1 cellular context compared by ENCODE assay signal in the genomic region with DNA sequence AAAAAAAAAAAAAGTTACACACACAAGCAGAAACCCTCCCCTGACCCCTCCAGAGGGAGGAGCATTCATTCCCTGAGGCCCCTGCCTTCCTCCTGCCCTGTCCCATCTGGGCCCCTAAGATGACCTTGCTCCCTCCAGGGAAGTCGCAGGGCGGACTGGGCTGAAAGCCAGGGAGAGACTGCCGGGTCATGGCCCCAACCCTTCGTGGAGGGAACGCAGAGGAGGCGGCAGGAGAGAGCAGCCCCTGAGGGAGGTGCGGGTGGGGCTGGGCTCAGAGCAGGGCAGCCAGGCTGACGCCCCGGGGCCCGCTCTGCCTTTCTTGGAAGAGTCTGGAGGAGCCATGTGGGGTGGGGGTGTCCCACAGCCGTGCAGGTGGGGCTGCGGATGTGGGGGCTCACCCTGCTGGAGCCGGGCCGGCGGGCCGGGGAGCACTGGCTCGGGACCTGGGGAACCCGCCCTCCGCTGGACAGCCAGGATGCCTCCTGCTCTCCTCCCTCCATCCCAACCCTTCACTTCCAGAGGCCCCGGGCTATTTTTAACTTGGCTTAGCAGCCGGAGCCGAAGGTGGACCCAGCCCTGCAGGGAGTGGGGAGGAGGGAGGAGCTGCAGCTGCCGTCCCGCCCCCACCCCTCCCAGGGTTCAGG.
TF ChIP-seq lines count a peak whose summit lies in the region.

No MANE protein-coding gene starts in this region.

TF ChIP-seq in HEK293, 187 proteins besides CTCF, POLR2A, EP300 and RAD21 (continued from another document and continues in another):
- TF ChIP-seq, protein P1, sequence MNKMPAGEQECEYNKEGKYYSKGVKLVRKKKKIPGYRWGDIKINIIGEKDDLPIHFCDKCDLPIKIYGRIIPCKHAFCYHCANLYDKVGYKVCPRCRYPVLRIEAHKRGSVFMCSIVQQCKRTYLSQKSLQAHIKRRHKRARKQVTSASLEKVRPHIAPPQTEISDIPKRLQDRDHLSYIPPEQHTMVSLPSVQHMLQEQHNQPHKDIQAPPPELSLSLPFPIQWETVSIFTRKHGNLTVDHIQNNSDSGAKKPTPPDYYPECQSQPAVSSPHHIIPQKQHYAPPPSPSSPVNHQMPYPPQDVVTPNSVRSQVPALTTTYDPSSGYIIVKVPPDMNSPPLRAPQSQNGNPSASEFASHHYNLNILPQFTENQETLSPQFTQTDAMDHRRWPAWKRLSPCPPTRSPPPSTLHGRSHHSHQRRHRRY (tag by site-specific recombination; IDR thresholded peaks at IDR 0.05), result no peak
- TF ChIP-seq ZNF837 (tag by site-specific recombination; IDR thresholded peaks at IDR 0.05) (no peak), ZNF292 (tag by site-specific recombination; IDR thresholded peaks at IDR 0.05; ENCODE audit: borderline replicate concordance, low read depth) (no peak), ZSCAN23 (tag by site-specific recombination; IDR thresholded peaks at IDR 0.05) (no peak), ZNF623 (tag by site-specific recombination; IDR thresholded peaks at IDR 0.05) (no peak), ZNF777 (tag by site-specific recombination; IDR thresholded peaks at IDR 0.05; ENCODE audit: borderline replicate concordance) (no peak), HOXA7 (CRISPR knock-in tag; IDR thresholded peaks at IDR 0.05; ENCODE audit: borderline replicate concordance) (no peak), ZNF211 (tag by site-specific recombination; IDR thresholded peaks at IDR 0.05; ENCODE audit: low read depth) (no peak), WT1 (tag by site-specific recombination; IDR thresholded peaks at IDR 0.05) (no peak), KLF7 (tag by site-specific recombination; IDR thresholded peaks at IDR 0.05; ENCODE audit: borderline replicate concordance) (no peak), ZNF37A (tag by site-specific recombination; IDR thresholded peaks at IDR 0.05) (no peak), KLF16 (tag by site-specific recombination; IDR thresholded peaks at IDR 0.05) (no peak), ZNF501 (tag by site-specific recombination; IDR thresholded peaks at IDR 0.05) (no peak), ZNF221 (tag by site-specific recombination; IDR thresholded peaks at IDR 0.05; ENCODE audit: borderline replicate concordance) (no peak), RBAK (tag by site-specific recombination; IDR thresholded peaks at IDR 0.05) (no peak), YY1 (tag by site-specific recombination; IDR thresholded peaks at IDR 0.05) (no peak), ZNF121 (tag by site-specific recombination; IDR thresholded peaks at IDR 0.05) (no peak), ZFP41 (tag by site-specific recombination; IDR thresholded peaks at IDR 0.05; ENCODE audit: borderline replicate concordance) (no peak), ZNF184 (tag by site-specific recombination; IDR thresholded peaks at IDR 0.05) (no peak), KLF9 (tag by site-specific recombination; IDR thresholded peaks at IDR 0.05; ENCODE audit: low read depth) (no peak), REPIN1 (tag by site-specific recombination; IDR thresholded peaks at IDR 0.05; ENCODE audit: low read depth) (no peak), ZNF768 (tag by site-specific recombination; IDR thresholded peaks at IDR 0.05) (no peak), ZNF112 (tag by site-specific recombination; IDR thresholded peaks at IDR 0.05) (no peak), ZNF239 (tag by site-specific recombination; IDR thresholded peaks at IDR 0.05) (no peak), ZNF48 (tag by site-specific recombination; IDR thresholded peaks at IDR 0.05) (no peak), PRDM1 (tag by site-specific recombination; IDR thresholded peaks at IDR 0.05) (no peak), EGR2 (tag by site-specific recombination; IDR thresholded peaks at IDR 0.05; ENCODE audit: low read depth) (0 out of 2 replicates have a peak, but pooled peaks have one; percentile 4), ZNF10 (tag by site-specific recombination; IDR thresholded peaks at IDR 0.05) (no peak), ZNF585B (tag by site-specific recombination; IDR thresholded peaks at IDR 0.05) (no peak), ZNF311 (tag by site-specific recombination; IDR thresholded peaks at IDR 0.05; ENCODE audit: borderline replicate concordance) (no peak), ZNF560 (tag by site-specific recombination; IDR thresholded peaks at IDR 0.05; ENCODE audit: borderline replicate concordance) (no peak), ZNF157 (tag by site-specific recombination; IDR thresholded peaks at IDR 0.05) (no peak), ZNF76 (tag by site-specific recombination; IDR thresholded peaks at IDR 0.05; ENCODE audit: borderline replicate concordance, low read depth) (no peak), ZFP37 (tag by site-specific recombination; IDR thresholded peaks at IDR 0.05) (no peak), ZNF707 (tag by site-specific recombination; IDR thresholded peaks at IDR 0.05) (no peak), ZNF670 (tag by site-specific recombination; IDR thresholded peaks at IDR 0.05; ENCODE audit: low read depth) (no peak), ZNF433 (tag by site-specific recombination; IDR thresholded peaks at IDR 0.05; ENCODE audit: low read depth) (no peak), ZNF223 (tag by site-specific recombination; IDR thresholded peaks at IDR 0.05) (no peak), ZNF169 (tag by site-specific recombination; IDR thresholded peaks at IDR 0.05) (no peak)
- TF ChIP-seq, protein P2, sequence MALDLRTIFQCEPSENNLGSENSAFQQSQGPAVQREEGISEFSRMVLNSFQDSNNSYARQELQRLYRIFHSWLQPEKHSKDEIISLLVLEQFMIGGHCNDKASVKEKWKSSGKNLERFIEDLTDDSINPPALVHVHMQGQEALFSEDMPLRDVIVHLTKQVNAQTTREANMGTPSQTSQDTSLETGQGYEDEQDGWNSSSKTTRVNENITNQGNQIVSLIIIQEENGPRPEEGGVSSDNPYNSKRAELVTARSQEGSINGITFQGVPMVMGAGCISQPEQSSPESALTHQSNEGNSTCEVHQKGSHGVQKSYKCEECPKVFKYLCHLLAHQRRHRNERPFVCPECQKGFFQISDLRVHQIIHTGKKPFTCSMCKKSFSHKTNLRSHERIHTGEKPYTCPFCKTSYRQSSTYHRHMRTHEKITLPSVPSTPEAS (tag by site-specific recombination; IDR thresholded peaks at IDR 0.05), result no peak
- TF ChIP-seq, protein P3, sequence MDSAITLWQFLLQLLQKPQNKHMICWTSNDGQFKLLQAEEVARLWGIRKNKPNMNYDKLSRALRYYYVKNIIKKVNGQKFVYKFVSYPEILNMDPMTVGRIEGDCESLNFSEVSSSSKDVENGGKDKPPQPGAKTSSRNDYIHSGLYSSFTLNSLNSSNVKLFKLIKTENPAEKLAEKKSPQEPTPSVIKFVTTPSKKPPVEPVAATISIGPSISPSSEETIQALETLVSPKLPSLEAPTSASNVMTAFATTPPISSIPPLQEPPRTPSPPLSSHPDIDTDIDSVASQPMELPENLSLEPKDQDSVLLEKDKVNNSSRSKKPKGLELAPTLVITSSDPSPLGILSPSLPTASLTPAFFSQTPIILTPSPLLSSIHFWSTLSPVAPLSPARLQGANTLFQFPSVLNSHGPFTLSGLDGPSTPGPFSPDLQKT (IDR thresholded peaks at IDR 0.05; ENCODE audit: borderline replicate concordance, low read depth, low read length), result no peak
- TF ChIP-seq, protein P4, sequence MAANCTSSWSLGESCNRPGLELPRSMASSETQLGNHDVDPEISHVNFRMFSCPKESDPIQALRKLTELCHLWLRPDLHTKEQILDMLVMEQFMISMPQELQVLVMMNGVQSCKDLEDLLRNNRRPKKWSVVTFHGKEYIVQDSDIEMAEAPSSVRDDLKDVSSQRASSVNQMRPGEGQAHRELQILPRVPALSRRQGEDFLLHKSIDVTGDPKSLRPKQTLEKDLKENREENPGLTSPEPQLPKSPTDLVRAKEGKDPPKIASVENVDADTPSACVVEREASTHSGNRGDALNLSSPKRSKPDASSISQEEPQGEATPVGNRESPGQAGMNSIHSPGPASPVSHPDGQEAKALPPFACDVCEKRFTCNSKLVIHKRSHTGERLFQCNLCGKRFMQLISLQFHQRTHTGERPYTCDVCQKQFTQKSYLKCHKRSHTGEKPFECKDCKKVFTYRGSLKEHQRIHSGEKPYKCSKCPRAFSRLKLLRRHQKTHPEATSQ (tag by site-specific recombination; IDR thresholded peaks at IDR 0.05), result no peak
- TF ChIP-seq, protein P5, sequence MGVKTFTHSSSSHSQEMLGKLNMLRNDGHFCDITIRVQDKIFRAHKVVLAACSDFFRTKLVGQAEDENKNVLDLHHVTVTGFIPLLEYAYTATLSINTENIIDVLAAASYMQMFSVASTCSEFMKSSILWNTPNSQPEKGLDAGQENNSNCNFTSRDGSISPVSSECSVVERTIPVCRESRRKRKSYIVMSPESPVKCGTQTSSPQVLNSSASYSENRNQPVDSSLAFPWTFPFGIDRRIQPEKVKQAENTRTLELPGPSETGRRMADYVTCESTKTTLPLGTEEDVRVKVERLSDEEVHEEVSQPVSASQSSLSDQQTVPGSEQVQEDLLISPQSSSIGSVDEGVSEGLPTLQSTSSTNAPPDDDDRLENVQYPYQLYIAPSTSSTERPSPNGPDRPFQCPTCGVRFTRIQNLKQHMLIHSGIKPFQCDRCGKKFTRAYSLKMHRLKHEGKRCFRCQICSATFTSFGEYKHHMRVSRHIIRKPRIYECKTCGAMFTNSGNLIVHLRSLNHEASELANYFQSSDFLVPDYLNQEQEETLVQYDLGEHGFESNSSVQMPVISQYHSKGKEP (tag by site-specific recombination; IDR thresholded peaks at IDR 0.05), result no peak
- TF ChIP-seq, protein P6, sequence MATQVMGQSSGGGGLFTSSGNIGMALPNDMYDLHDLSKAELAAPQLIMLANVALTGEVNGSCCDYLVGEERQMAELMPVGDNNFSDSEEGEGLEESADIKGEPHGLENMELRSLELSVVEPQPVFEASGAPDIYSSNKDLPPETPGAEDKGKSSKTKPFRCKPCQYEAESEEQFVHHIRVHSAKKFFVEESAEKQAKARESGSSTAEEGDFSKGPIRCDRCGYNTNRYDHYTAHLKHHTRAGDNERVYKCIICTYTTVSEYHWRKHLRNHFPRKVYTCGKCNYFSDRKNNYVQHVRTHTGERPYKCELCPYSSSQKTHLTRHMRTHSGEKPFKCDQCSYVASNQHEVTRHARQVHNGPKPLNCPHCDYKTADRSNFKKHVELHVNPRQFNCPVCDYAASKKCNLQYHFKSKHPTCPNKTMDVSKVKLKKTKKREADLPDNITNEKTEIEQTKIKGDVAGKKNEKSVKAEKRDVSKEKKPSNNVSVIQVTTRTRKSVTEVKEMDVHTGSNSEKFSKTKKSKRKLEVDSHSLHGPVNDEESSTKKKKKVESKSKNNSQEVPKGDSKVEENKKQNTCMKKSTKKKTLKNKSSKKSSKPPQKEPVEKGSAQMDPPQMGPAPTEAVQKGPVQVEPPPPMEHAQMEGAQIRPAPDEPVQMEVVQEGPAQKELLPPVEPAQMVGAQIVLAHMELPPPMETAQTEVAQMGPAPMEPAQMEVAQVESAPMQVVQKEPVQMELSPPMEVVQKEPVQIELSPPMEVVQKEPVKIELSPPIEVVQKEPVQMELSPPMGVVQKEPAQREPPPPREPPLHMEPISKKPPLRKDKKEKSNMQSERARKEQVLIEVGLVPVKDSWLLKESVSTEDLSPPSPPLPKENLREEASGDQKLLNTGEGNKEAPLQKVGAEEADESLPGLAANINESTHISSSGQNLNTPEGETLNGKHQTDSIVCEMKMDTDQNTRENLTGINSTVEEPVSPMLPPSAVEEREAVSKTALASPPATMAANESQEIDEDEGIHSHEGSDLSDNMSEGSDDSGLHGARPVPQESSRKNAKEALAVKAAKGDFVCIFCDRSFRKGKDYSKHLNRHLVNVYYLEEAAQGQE (tag by site-specific recombination; IDR thresholded peaks at IDR 0.05), result peak; percentile 61
- TF ChIP-seq, protein P7, sequence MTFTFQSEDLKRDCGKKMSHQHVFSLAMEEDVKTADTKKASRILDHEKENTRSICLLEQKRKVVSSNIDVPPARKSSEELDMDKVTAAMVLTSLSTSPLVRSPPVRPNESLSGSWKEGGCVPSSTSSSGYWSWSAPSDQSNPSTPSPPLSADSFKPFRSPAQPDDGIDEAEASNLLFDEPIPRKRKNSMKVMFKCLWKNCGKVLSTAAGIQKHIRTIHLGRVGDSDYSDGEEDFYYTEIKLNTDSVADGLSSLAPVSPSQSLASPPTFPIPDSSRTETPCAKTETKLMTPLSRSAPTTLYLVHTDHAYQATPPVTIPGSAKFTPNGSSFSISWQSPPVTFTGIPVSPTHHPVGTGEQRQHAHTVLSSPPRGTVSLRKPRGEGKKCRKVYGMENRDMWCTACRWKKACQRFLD (tag by site-specific recombination; IDR thresholded peaks at IDR 0.05), result no peak
- TF ChIP-seq, protein P8, sequence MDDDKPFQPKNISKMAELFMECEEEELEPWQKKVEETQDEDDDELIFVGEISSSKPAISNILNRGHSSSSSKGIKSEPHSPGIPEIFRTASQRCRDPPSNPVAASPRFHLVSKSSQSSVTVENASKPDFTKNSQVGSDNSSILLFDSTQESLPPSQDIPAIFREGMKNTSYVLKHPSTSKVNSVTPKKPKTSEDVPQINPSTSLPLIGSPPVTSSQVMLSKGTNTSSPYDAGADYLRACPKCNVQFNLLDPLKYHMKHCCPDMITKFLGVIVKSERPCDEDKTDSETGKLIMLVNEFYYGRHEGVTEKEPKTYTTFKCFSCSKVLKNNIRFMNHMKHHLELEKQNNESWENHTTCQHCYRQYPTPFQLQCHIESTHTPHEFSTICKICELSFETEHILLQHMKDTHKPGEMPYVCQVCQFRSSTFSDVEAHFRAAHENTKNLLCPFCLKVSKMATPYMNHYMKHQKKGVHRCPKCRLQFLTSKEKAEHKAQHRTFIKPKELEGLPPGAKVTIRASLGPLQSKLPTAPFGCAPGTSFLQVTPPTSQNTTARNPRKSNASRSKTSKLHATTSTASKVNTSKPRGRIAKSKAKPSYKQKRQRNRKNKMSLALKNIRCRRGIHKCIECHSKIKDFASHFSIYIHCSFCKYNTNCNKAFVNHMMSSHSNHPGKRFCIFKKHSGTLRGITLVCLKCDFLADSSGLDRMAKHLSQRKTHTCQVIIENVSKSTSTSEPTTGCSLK (tag by site-specific recombination; IDR thresholded peaks at IDR 0.05), result no peak
- TF ChIP-seq, protein P9, sequence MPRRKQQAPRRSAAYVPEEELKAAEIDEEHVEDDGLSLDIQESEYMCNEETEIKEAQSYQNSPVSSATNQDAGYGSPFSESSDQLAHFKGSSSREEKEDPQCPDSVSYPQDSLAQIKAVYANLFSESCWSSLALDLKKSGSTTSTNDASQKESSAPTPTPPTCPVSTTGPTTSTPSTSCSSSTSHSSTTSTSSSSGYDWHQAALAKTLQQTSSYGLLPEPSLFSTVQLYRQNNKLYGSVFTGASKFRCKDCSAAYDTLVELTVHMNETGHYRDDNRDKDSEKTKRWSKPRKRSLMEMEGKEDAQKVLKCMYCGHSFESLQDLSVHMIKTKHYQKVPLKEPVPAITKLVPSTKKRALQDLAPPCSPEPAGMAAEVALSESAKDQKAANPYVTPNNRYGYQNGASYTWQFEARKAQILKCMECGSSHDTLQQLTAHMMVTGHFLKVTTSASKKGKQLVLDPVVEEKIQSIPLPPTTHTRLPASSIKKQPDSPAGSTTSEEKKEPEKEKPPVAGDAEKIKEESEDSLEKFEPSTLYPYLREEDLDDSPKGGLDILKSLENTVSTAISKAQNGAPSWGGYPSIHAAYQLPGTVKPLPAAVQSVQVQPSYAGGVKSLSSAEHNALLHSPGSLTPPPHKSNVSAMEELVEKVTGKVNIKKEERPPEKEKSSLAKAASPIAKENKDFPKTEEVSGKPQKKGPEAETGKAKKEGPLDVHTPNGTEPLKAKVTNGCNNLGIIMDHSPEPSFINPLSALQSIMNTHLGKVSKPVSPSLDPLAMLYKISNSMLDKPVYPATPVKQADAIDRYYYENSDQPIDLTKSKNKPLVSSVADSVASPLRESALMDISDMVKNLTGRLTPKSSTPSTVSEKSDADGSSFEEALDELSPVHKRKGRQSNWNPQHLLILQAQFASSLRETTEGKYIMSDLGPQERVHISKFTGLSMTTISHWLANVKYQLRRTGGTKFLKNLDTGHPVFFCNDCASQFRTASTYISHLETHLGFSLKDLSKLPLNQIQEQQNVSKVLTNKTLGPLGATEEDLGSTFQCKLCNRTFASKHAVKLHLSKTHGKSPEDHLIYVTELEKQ (tag by site-specific recombination; IDR thresholded peaks at IDR 0.05; ENCODE audit: borderline replicate concordance), result no peak
